Comparison of ENCODE assay signal across 20 cellular contexts in the genomic region with DNA sequence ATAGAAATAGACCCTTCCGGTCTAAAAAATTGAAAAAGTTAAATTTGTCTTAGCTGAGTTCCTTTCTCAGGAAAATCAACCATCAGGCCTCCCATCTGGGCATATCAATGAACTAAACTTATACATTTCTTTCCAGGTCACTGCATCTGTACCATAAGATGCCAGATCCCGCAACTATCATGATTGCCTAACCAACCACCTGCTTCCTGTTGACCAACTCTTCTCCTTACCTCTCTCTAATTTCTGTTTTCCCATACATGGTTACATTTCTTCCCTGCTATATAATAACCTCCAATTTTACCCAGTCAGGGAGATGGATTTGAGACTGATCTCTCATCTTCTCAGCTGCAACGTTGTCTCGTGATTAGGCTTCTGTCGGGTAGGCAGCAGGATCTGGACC.
A peak's percentile ranks its signal among the peaks of the same experiment; 100 is the strongest.
DNase-seq lines count a peak whose midpoint lies in the region; ATAC-seq, FAIRE-seq and TF ChIP-seq lines count a peak whose summit lies in the region.
"Had no signal": no experiment of that assay in that cellular context is flagged by ENCODE, and none has a peak within 500 bp of the region (broad histone marks: within the 10 kb centered on the region; RNA-seq: fewer than 3 reads in every experiment).

No MANE protein-coding gene starts in this region.

- H3K27ac Mint-ChIP-seq in naive thymus-derived CD8-positive, alpha-beta T cell: no peak overlapping the region
- H3K27ac Mint-ChIP-seq: CD4-positive, alpha-beta T cell; CD8-positive, alpha-beta memory T cell; GM23338; HFFc6 had no signal

- ATAC-seq in naive thymus-derived CD8-positive, alpha-beta T cell: no peak
- ATAC-seq: GM23338 had no signal

- peak overlapping the region; percentile 84 for H3K27ac ChIP-seq in BLaER1
- peak overlapping the region in 9 of 11 experiments; percentile 3 to 88 (median 80); a peak in 17 of 22 replicates for H3K27ac ChIP-seq in BLaER1 treated with 17β-estradiol and CSF1 and Interleukin-3, amounts not matched to agents 10 nM and 100 nM

- peaks cover 5 to 13% (median 11%) of the 10 kb centered on the region in 9 donors for H3K9me3 Mint-ChIP-seq in naive thymus-derived CD8-positive, alpha-beta T cell

- no peaks in the 10 kb centered on the region for H3K27me3 ChIP-seq in BLaER1
- no peaks in the 10 kb centered on the region for H3K27me3 ChIP-seq in BLaER1 treated with 17β-estradiol and CSF1 and Interleukin-3, amounts not matched to agents 10 nM and 100 nM

- no peaks in the 10 kb centered on the region for H4K20me1 ChIP-seq in BLaER1
- no peaks in the 10 kb centered on the region for H4K20me1 ChIP-seq in BLaER1 treated with 17β-estradiol and CSF1 and Interleukin-3, amounts not matched to agents 10 nM and 100 nM

- no peaks in the 10 kb centered on the region for H3K4me1 Mint-ChIP-seq in naive thymus-derived CD8-positive, alpha-beta T cell
- H3K4me1 Mint-ChIP-seq: CD14-positive monocyte; CD8-positive, alpha-beta memory T cell; GM23338 had no signal

- H3K4me1 ChIP-seq in BLaER1: peaks cover 49% of the 10 kb centered on the region
- H3K4me1 ChIP-seq in BLaER1 treated with 17β-estradiol and CSF1 and Interleukin-3, amounts not matched to agents 10 nM and 100 nM: peaks cover 11 to 48% (median 31%) of the 10 kb centered on the region in 10 experiments; a peak in 19 of 20 replicates
- H3K4me1 ChIP-seq: HAP-1 had no signal

- TF ChIP-seq POLR2A in H54 (IDR thresholded peaks at IDR 0.05; ENCODE audit: low read depth, low read length): no peak

- H3K4me3 ChIP-seq in BLaER1: peak overlapping the region; percentile 36; the same call in 1 of the 2 replicates
- H3K4me3 ChIP-seq in BLaER1 treated with 17β-estradiol and CSF1 and Interleukin-3, amounts not matched to agents 10 nM and 100 nM: peak overlapping the region in 1 of 10 experiments; percentile 31; a peak in 4 of 20 replicates
- H3K4me3 ChIP-seq: GM23338, HAP-1 had no signal

- H3K9ac ChIP-seq in BLaER1: peak overlapping the region; percentile 20; the same call in 1 of the 2 replicates
- peak overlapping the region in 7 of 11 experiments; percentile 4 to 66 (median 57); a peak in 13 of 22 replicates for H3K9ac ChIP-seq in BLaER1 treated with 17β-estradiol and CSF1 and Interleukin-3, amounts not matched to agents 10 nM and 100 nM

- H3K4me2 ChIP-seq in BLaER1: peak overlapping the region; percentile 71
- H3K4me2 ChIP-seq in BLaER1 treated with 17β-estradiol and CSF1 and Interleukin-3, amounts not matched to agents 10 nM and 100 nM: peak overlapping the region; percentile 33 to 79 (median 57); a peak in 21 of 22 replicates
- H3K4me2 ChIP-seq: GM23338 had no signal

- no peaks in the 10 kb centered on the region for H3K27me3 Mint-ChIP-seq in naive thymus-derived CD8-positive, alpha-beta T cell
- H3K27me3 Mint-ChIP-seq: CD4-positive, alpha-beta T cell; CD8-positive, alpha-beta memory T cell had no signal

- peaks cover 0 to 20% (median 2%) of the 10 kb centered on the region in 3 donors for H3K36me3 Mint-ChIP-seq in naive thymus-derived CD8-positive, alpha-beta T cell
- H3K36me3 Mint-ChIP-seq: CD14-positive monocyte; CD8-positive, alpha-beta memory T cell had no signal

- peaks cover 59% of the 10 kb centered on the region for H3K9me3 ChIP-seq in BLaER1
- peaks cover 38 to 76% (median 65%) of the 10 kb centered on the region in 11 experiments for H3K9me3 ChIP-seq in BLaER1 treated with 17β-estradiol and CSF1 and Interleukin-3, amounts not matched to agents 10 nM and 100 nM (replicated peaks in 1 of 11)

- peak; percentile 23 for FAIRE-seq in H54 (lab: Jason Lieb, UNC)
- FAIRE-seq: D721Med, GM12891, GM18507 had no signal

- H3K36me3 ChIP-seq in BLaER1: peaks cover 51% of the 10 kb centered on the region
- peaks cover 0 to 48% (median 28%) of the 10 kb centered on the region in 11 experiments; a peak in 15 of 22 replicates for H3K36me3 ChIP-seq in BLaER1 treated with 17β-estradiol and CSF1 and Interleukin-3, amounts not matched to agents 10 nM and 100 nM
- H3K36me3 ChIP-seq: HAP-1 had no signal

- POLR2A ChIA-PET in naive thymus-derived CD8-positive, alpha-beta T cell (lab: Charles Lee): no interaction called here

- DNase-seq in H54 (ENCODE audit: insufficient read length, low spot score) (no peak), NCI-H69 (lab: John Stamatoyannopoulos, UW) (peak; percentile 16), NCI-H524 treated with DMSO at 0.1 percent for 48 hours (lab: John Stamatoyannopoulos, UW) (no peak), DMS153 (lab: John Stamatoyannopoulos, UW) (no peak), NCI-H2107 (lab: John Stamatoyannopoulos, UW) (no peak)
- DNase-seq in naive thymus-derived CD8-positive, alpha-beta T cell: no peak
- DNase-seq: CD4-positive, alpha-beta T cell; CD8-positive, alpha-beta memory T cell; DMS 273 treated with DMSO at 0.1 percent for 48 hours; DMS79; GF-D8; HFFc6 had no signal

- H3K4me3 Mint-ChIP-seq in naive thymus-derived CD8-positive, alpha-beta T cell: no peak overlapping the region
- H3K4me3 Mint-ChIP-seq: CD14-positive monocyte; CD4-positive, alpha-beta T cell; CD8-positive, alpha-beta memory T cell; GM23338; HFFc6 had no signal
